Comparison of ENCODE assay signal across 24 cellular contexts in genomic region chr10:123093489-123093888, GRCh38. TPM values are rescaled to one million over a fixed set of nuclear protein-coding genes. Genes with fewer than 3 reads are reported as not detected.
DNase-seq lines count a peak whose midpoint lies in the region; ATAC-seq and TF ChIP-seq lines count a peak whose summit lies in the region.
"Had no signal": no experiment of that assay in that cellular context is flagged by ENCODE, and none has a peak within 500 bp of the region (broad histone marks: within the 10 kb centered on the region; RNA-seq: fewer than 3 reads in every experiment).

No MANE protein-coding gene starts in this region.

- H3K9me3 ChIP-seq in endodermal cell (ENCODE audit: control insufficient read depth, low read length) = no peaks in the 10 kb centered on the region
- no peaks in the 10 kb centered on the region for H3K9me3 ChIP-seq in neural progenitor cell (ENCODE audit: low read depth)
- H3K9me3 ChIP-seq: BLaER1 treated with 17β-estradiol and CSF1 and Interleukin-3, amounts not matched to agents 10 nM and 100 nM; SJSA1 had no signal

- H3K27ac Mint-ChIP-seq in GM23338 = no peak overlapping the region
- no peak overlapping the region for H3K27ac Mint-ChIP-seq in endodermal cell
- no peak overlapping the region for H3K27ac Mint-ChIP-seq in neural progenitor cell
- H3K27ac Mint-ChIP-seq: CD4-positive, alpha-beta memory T cell had no signal

- no peaks in the 10 kb centered on the region; the same call in 2 of the 3 replicates for H3K9me3 Mint-ChIP-seq in GM23338
- H3K9me3 Mint-ChIP-seq in endodermal cell = no peaks in the 10 kb centered on the region
- H3K9me3 Mint-ChIP-seq in neural progenitor cell = no peaks in the 10 kb centered on the region
- H3K9me3 Mint-ChIP-seq: CD4-positive, alpha-beta memory T cell had no signal

- H3K4me3 ChIP-seq in GM23338 = no peak overlapping the region
- no peak overlapping the region for H3K4me3 ChIP-seq in endodermal cell (ENCODE audit: low read length)
- H3K4me3 ChIP-seq in neural progenitor cell = no peak overlapping the region
- H3K4me3 ChIP-seq: BLaER1 treated with 17β-estradiol and CSF1 and Interleukin-3, amounts not matched to agents 10 nM and 100 nM; PC-9; SJSA1 had no signal

- no peaks in the 10 kb centered on the region for H3K36me3 ChIP-seq in GM23338 (ENCODE audit: insufficient read depth)
- H3K36me3 ChIP-seq in endodermal cell (ENCODE audit: control insufficient read depth, insufficient read depth, low read length) = no peaks in the 10 kb centered on the region
- no peaks in the 10 kb centered on the region for H3K36me3 ChIP-seq in neural progenitor cell
- H3K36me3 ChIP-seq: BLaER1 treated with 17β-estradiol and CSF1 and Interleukin-3, amounts not matched to agents 10 nM and 100 nM; SJSA1 had no signal

- H3K4me3 Mint-ChIP-seq in GM23338 (no peak overlapping the region), endodermal cell (no peak overlapping the region), neural progenitor cell (no peak overlapping the region)
- H3K4me3 Mint-ChIP-seq: CD4-positive, alpha-beta memory T cell had no signal

- H4K20me1 ChIP-seq in GM23338 (replicated peaks; ENCODE audit: insufficient read depth) (no peaks in the 10 kb centered on the region), neural progenitor cell (ENCODE audit: low read depth) (no peaks in the 10 kb centered on the region)
- H4K20me1 ChIP-seq: BLaER1 treated with 17β-estradiol and CSF1 and Interleukin-3, amounts not matched to agents 10 nM and 100 nM had no signal

- H3K4me1 Mint-ChIP-seq in GM23338 (peaks cover 5% of the 10 kb centered on the region; the same call in 2 of the 3 replicates), endodermal cell (no peaks in the 10 kb centered on the region), neural progenitor cell (no peaks in the 10 kb centered on the region)
- H3K4me1 Mint-ChIP-seq: CD4-positive, alpha-beta memory T cell had no signal

- H3K4me1 ChIP-seq in GM23338 (ENCODE audit: insufficient read depth) (no peaks in the 10 kb centered on the region), endodermal cell (ENCODE audit: control insufficient read depth, insufficient read depth, low read length) (no peaks in the 10 kb centered on the region), neural progenitor cell (no peaks in the 10 kb centered on the region)
- H3K4me1 ChIP-seq: BLaER1 treated with 17β-estradiol and CSF1 and Interleukin-3, amounts not matched to agents 10 nM and 100 nM; SJSA1 had no signal

- H3K9ac ChIP-seq in endodermal cell (ENCODE audit: extremely low read depth, low read length, poor library complexity, severe bottlenecking) (no peak overlapping the region), neural progenitor cell (no peak overlapping the region)
- H3K9ac ChIP-seq: BLaER1 treated with 17β-estradiol and CSF1 and Interleukin-3, amounts not matched to agents 10 nM and 100 nM had no signal

- H3F3A ChIP-seq in GM23338 (replicated peaks; ENCODE audit: low read depth) (no peaks in the 10 kb centered on the region), neural progenitor cell (ENCODE audit: low read depth) (no peaks in the 10 kb centered on the region)

- ATAC-seq in GM23338 = no peak; the same call in 2 of the 3 replicates

- TF ChIP-seq CTCF in GM23338 (conservative IDR thresholded peaks at IDR 0.05; ENCODE audit: low read depth in 2 of 2) (no peak), endodermal cell (conservative IDR thresholded peaks at IDR 0.05) (no peak), neural progenitor cell (IDR thresholded peaks at IDR 0.05) (no peak)

- H2AFZ ChIP-seq in GM23338 (no peak overlapping the region), neural progenitor cell (replicated peaks) (no peak overlapping the region)
- H2AFZ ChIP-seq: PC-9 had no signal

- H3K79me2 ChIP-seq in GM23338 (replicated peaks; ENCODE audit: insufficient read depth) = no peaks in the 10 kb centered on the region
- no peaks in the 10 kb centered on the region for H3K79me2 ChIP-seq in neural progenitor cell (ENCODE audit: low read depth)

- peaks cover 6% of the 10 kb centered on the region; the same call in 1 of the 2 replicates for H3K9me2 ChIP-seq in GM23338 (ENCODE audit: insufficient read depth)

- H3K36me3 Mint-ChIP-seq in GM23338 (ENCODE audit: low read depth) (no peaks in the 10 kb centered on the region), endodermal cell (ENCODE audit: low read depth) (no peaks in the 10 kb centered on the region), neural progenitor cell (no peaks in the 10 kb centered on the region)
- H3K36me3 Mint-ChIP-seq: CD4-positive, alpha-beta memory T cell had no signal

- no peak overlapping the region for H3K4me2 ChIP-seq in GM23338
- H3K4me2 ChIP-seq in neural progenitor cell = no peak overlapping the region
- H3K4me2 ChIP-seq: BLaER1 treated with 17β-estradiol and CSF1 and Interleukin-3, amounts not matched to agents 10 nM and 100 nM; PC-9 had no signal

- H3K27me3 ChIP-seq in GM23338 (ENCODE audit: insufficient read depth) (no peaks in the 10 kb centered on the region), endodermal cell (ENCODE audit: control insufficient read depth, insufficient read depth, low read length, poor library complexity, severe bottlenecking) (no peaks in the 10 kb centered on the region), neural progenitor cell (no peaks in the 10 kb centered on the region)
- H3K27me3 ChIP-seq: BLaER1 treated with 17β-estradiol and CSF1 and Interleukin-3, amounts not matched to agents 10 nM and 100 nM; SJSA1 had no signal

- no peak for DNase-seq in GM23338 (ENCODE audit: low spot score)
- DNase-seq in endodermal cell = peak; percentile 60
- DNase-seq in neural progenitor cell (ENCODE audit: low spot score) = peak; percentile 21
- DNase-seq in superior temporal gyrus (ENCODE audit: extremely low spot score) = no peak
- DNase-seq in NCI-H524 treated with DMSO at 0.1 percent for 48 hours (lab: John Stamatoyannopoulos, UW) = no peak
- DNase-seq in NCI-H1436 (lab: John Stamatoyannopoulos, UW) = no peak
- DNase-seq: AML-193; CD4-positive, alpha-beta memory T cell; COR-L47; DMS53; KG1; MM.1S; NCI-H1694; NCI-H2029 treated with DMSO at 0.1 percent for 48 hours; NCI-H446 treated with DMSO at 0.1 percent for 48 hours; NCI-H526 treated with DMSO at 0.1 percent for 48 hours; PC-9; Right ventricle myocardium superior; RPMI8226 had no signal

- H3K27me3 Mint-ChIP-seq in GM23338 (ENCODE audit: insufficient read depth, low read depth, poor library complexity) = peaks cover 4% of the 10 kb centered on the region
- H3K27me3 Mint-ChIP-seq in endodermal cell (ENCODE audit: insufficient read depth) = peaks cover 18% of the 10 kb centered on the region
- peaks cover 4% of the 10 kb centered on the region for H3K27me3 Mint-ChIP-seq in neural progenitor cell (ENCODE audit: insufficient read depth, low read depth)

- 79 to 90% methylated on average over 3 to 4 of the region's 4 CpGs for WGBS in endodermal cell (ENCODE audit: insufficient coverage in 1 of 2, insufficient read length in 1 of 2), 2 experiments

- H3K27ac ChIP-seq in GM23338 (ENCODE audit: low read depth) = no peak overlapping the region
- no peak overlapping the region for H3K27ac ChIP-seq in endodermal cell (ENCODE audit: low read depth, low read length)
- no peak overlapping the region for H3K27ac ChIP-seq in neural progenitor cell
- H3K27ac ChIP-seq: BLaER1 treated with 17β-estradiol and CSF1 and Interleukin-3, amounts not matched to agents 10 nM and 100 nM; PC-9; SJSA1 had no signal

TF ChIP-seq in PFSK-1, 5 proteins besides CTCF, POLR2A, EP300 and RAD21:
- no peak for TF ChIP-seq POLR2AphosphoS5 (IDR thresholded peaks at IDR 0.05; ENCODE audit: low read depth, low read length)
- no peak for TF ChIP-seq SIN3A (IDR thresholded peaks at IDR 0.05; ENCODE audit: borderline replicate concordance, insufficient read depth, low read length)
- TF ChIP-seq, protein P1, sequence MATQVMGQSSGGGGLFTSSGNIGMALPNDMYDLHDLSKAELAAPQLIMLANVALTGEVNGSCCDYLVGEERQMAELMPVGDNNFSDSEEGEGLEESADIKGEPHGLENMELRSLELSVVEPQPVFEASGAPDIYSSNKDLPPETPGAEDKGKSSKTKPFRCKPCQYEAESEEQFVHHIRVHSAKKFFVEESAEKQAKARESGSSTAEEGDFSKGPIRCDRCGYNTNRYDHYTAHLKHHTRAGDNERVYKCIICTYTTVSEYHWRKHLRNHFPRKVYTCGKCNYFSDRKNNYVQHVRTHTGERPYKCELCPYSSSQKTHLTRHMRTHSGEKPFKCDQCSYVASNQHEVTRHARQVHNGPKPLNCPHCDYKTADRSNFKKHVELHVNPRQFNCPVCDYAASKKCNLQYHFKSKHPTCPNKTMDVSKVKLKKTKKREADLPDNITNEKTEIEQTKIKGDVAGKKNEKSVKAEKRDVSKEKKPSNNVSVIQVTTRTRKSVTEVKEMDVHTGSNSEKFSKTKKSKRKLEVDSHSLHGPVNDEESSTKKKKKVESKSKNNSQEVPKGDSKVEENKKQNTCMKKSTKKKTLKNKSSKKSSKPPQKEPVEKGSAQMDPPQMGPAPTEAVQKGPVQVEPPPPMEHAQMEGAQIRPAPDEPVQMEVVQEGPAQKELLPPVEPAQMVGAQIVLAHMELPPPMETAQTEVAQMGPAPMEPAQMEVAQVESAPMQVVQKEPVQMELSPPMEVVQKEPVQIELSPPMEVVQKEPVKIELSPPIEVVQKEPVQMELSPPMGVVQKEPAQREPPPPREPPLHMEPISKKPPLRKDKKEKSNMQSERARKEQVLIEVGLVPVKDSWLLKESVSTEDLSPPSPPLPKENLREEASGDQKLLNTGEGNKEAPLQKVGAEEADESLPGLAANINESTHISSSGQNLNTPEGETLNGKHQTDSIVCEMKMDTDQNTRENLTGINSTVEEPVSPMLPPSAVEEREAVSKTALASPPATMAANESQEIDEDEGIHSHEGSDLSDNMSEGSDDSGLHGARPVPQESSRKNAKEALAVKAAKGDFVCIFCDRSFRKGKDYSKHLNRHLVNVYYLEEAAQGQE (IDR thresholded peaks at IDR 0.05; ENCODE audit: insufficient read depth in 1 of 2, low read depth in 2 of 2, low read length in 2 of 2) = peak; percentile 60 to 88
- no peak for TF ChIP-seq FOXP2 (optimal IDR thresholded peaks at IDR 0.05; ENCODE audit: borderline replicate concordance, extremely low read depth, extremely low read length, insufficient read depth)
TF ChIP-seq in PFSK-1: peak in this region for 1.

RNA-seq across cellular contexts. Expression of gene HMX3, which starts 42.3 kb away (rescaled TPM):
- 0.23 and 0.35 TPM in 2 replicates for total RNA-seq in GM23338 (2014; rRNA removed; shearing (Covaris generic))
- not detected in 2 replicates for polyA plus RNA-seq in GM23338 (2016; fragmentation: Nextera tagmentation; extraction: Ambion mirVana)
- 2.0 TPM for polyA plus RNA-seq in PFSK-1 (2012; ENCODE audit: insufficient read length, low read depth)
- total RNA-seq in endodermal cell = not detected
- not detected for polyA plus RNA-seq in endodermal cell (2013, experiment 1 of 2)
- not detected for polyA plus RNA-seq in endodermal cell (2013, experiment 2 of 2)
- total RNA-seq in neural progenitor cell (ENCODE audit: low replicate concordance) = 0.12 TPM in 1 of 2 replicates, not detected in the other
- total RNA-seq: CD4-positive, alpha-beta memory T cell; HT1080; PC-9; Right ventricle myocardium superior had no signal
- polyA plus RNA-seq: CD4-positive, alpha-beta memory T cell had no signal

RNA-seq across cellular contexts. Expression of gene HMX2, which starts 54.4 kb away (rescaled TPM):
- 0.97 and 2.6 TPM in 2 replicates for total RNA-seq in GM23338 (2014; rRNA removed; shearing (Covaris generic))
- polyA plus RNA-seq in GM23338 (2016; fragmentation: Nextera tagmentation; extraction: Ambion mirVana) = 3.1 and 3.4 TPM in 2 replicates
- polyA plus RNA-seq in PFSK-1 (2012; ENCODE audit: insufficient read length, low read depth) = not detected
- total RNA-seq in endodermal cell (not detected), neural progenitor cell (ENCODE audit: low replicate concordance) (0.15 and 0.21 TPM in 2 replicates)
- 0.21 TPM for polyA plus RNA-seq in endodermal cell (2013, experiment 1 of 2)
- not detected for polyA plus RNA-seq in endodermal cell (2013, experiment 2 of 2)
- total RNA-seq: CD4-positive, alpha-beta memory T cell; H4; PC-9; Right ventricle myocardium superior had no signal
- polyA plus RNA-seq: CD4-positive, alpha-beta memory T cell had no signal

Comparison
In these comparisons a context has a peak if more than half of its experiments do, and no peak if none do; other contexts are left out.
1. DNase-seq: peak in endodermal cell (single experiment) and neural progenitor cell (single experiment); none in GM23338 (single experiment), superior temporal gyrus (single experiment), NCI-H524 treated with DMSO at 0.1 percent for 48 hours (single experiment) and NCI-H1436 (single experiment).